22 cellular contexts compared by ENCODE assay signal in genomic region chrX:23202316-23202715, GRCh38.
"Had no signal": no experiment of that assay in that cellular context is flagged by ENCODE, and none has a peak within 500 bp of the region (broad histone marks: within the 10 kb centered on the region; RNA-seq: fewer than 3 reads in every experiment).

No MANE protein-coding gene starts in this region.

- H3K9me3 ChIP-seq: SK-N-SH had no signal

- H3K4me3 Mint-ChIP-seq: IgD-negative memory B cell had no signal

- H3K9me3 Mint-ChIP-seq: IgD-negative memory B cell had no signal

- H3K4me1 Mint-ChIP-seq: IgD-negative memory B cell had no signal

- ATAC-seq: K562 had no signal

- DNase-seq: Kasumi-1, NCI-H1092, NCI-H1105 treated with DMSO at 0.1 percent for 48 hours, NCI-H1417 treated with DMSO at 0.1 percent for 48 hours, NCI-H146, NCI-H1694 treated with DMSO at 0.1 percent for 48 hours, NCI-H1930, NCI-H2081, NCI-H2107, NCI-H2227 treated with DMSO at 0.1 percent for 48 hours, NCI-H524, NCI-H69, NCI-H774, Right ventricle myocardium superior, RPMI8226, SIG-M5, SK-N-SH, T-helper 1 cell had no signal

- H3K4me2 ChIP-seq: KMS-11, SK-N-SH had no signal

- H3K36me3 Mint-ChIP-seq: IgD-negative memory B cell had no signal

- H3K27me3 Mint-ChIP-seq: IgD-negative memory B cell had no signal

- H3K4me3 ChIP-seq: K562 had no signal

- H3K9ac ChIP-seq: KMS-11, SK-N-SH had no signal

- H3K27ac ChIP-seq: HL-60, KMS-11 had no signal

- H3K27ac Mint-ChIP-seq: IgD-negative memory B cell had no signal
